ENCODE assay signal across 1 cellular context in genomic region chr5:171523781-171524180, GRCh38.
TF ChIP-seq lines count a peak whose summit lies in the region.

No MANE protein-coding gene starts in this region.

TF ChIP-seq in GM23338, 12 proteins besides CTCF, POLR2A, EP300 and RAD21 (continued from another document):
- TF ChIP-seq, protein P1, sequence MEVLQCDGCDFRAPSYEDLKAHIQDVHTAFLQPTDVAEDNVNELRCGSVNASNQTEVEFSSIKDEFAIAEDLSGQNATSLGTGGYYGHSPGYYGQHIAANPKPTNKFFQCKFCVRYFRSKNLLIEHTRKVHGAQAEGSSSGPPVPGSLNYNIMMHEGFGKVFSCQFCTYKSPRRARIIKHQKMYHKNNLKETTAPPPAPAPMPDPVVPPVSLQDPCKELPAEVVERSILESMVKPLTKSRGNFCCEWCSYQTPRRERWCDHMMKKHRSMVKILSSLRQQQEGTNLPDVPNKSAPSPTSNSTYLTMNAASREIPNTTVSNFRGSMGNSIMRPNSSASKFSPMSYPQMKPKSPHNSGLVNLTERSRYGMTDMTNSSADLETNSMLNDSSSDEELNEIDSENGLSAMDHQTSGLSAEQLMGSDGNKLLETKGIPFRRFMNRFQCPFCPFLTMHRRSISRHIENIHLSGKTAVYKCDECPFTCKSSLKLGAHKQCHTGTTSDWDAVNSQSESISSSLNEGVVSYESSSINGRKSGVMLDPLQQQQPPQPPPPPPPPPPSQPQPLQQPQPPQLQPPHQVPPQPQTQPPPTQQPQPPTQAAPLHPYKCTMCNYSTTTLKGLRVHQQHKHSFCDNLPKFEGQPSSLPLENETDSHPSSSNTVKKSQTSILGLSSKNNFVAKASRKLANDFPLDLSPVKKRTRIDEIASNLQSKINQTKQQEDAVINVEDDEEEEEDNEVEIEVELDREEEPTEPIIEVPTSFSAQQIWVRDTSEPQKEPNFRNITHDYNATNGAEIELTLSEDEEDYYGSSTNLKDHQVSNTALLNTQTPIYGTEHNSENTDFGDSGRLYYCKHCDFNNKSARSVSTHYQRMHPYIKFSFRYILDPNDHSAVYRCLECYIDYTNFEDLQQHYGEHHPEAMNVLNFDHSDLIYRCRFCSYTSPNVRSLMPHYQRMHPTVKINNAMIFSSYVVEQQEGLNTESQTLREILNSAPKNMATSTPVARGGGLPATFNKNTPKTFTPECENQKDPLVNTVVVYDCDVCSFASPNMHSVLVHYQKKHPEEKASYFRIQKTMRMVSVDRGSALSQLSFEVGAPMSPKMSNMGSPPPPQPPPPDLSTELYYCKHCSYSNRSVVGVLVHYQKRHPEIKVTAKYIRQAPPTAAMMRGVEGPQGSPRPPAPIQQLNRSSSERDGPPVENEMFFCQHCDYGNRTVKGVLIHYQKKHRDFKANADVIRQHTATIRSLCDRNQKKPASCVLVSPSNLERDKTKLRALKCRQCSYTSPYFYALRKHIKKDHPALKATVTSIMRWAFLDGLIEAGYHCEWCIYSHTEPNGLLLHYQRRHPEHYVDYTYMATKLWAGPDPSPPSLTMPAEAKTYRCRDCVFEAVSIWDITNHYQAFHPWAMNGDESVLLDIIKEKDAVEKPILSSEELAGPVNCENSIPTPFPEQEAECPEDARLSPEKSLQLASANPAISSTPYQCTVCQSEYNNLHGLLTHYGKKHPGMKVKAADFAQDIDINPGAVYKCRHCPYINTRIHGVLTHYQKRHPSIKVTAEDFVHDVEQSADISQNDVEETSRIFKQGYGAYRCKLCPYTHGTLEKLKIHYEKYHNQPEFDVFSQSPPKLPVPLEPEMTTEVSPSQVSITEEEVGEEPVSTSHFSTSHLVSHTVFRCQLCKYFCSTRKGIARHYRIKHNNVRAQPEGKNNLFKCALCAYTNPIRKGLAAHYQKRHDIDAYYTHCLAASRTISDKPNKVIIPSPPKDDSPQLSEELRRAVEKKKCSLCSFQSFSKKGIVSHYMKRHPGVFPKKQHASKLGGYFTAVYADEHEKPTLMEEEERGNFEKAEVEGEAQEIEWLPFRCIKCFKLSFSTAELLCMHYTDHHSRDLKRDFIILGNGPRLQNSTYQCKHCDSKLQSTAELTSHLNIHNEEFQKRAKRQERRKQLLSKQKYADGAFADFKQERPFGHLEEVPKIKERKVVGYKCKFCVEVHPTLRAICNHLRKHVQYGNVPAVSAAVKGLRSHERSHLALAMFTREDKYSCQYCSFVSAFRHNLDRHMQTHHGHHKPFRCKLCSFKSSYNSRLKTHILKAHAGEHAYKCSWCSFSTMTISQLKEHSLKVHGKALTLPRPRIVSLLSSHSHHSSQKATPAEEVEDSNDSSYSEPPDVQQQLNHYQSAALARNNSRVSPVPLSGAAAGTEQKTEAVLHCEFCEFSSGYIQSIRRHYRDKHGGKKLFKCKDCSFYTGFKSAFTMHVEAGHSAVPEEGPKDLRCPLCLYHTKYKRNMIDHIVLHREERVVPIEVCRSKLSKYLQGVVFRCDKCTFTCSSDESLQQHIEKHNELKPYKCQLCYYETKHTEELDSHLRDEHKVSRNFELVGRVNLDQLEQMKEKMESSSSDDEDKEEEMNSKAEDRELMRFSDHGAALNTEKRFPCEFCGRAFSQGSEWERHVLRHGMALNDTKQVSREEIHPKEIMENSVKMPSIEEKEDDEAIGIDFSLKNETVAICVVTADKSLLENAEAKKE (CRISPR knock-in tag; IDR thresholded peaks at IDR 0.05), result no peak
- TF ChIP-seq JUNB (IDR thresholded peaks at IDR 0.05; ENCODE audit: unreplicated experiment) (no peak), ZNF114 (CRISPR knock-in tag; IDR thresholded peaks at IDR 0.05) (no peak), EZH2phosphoT487 (IDR thresholded peaks at IDR 0.05; ENCODE audit: unreplicated experiment) (no peak), ETS1 (IDR thresholded peaks at IDR 0.05) (no peak), EZH2 (IDR thresholded peaks at IDR 0.05; ENCODE audit: low read depth, unreplicated experiment) (no peak), REST (IDR thresholded peaks at IDR 0.05; ENCODE audit: unreplicated experiment) (no peak), NANOG (IDR thresholded peaks at IDR 0.05; ENCODE audit: borderline replicate concordance) (no peak)
